16 cellular contexts compared by ENCODE assay signal in the genomic region with DNA sequence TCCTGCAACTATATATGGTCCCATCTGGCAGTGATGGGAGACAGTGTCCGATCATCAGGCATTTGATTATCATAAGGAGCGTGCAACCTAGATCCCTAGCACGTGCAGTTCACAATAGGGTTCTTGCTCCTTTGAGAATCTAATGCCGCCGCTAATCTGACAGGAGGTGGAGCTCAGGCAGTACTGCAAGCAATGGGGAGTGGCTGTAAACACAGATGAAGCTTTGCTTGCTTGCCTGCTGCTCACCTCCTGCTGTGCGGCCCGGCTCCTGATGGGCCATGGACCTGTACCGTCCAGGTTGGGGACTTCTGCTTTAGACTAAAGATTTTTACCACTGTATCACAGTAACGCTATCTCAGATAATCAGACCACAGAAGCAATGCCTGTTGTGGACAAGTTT.
"Had no signal": no experiment of that assay in that cellular context is flagged by ENCODE, and none has a peak within 500 bp of the region (broad histone marks: within the 10 kb centered on the region; RNA-seq: fewer than 3 reads in every experiment).

No MANE protein-coding gene starts in this region.

- H3K9me3 Mint-ChIP-seq: activated B cell treated with CpG ODN at 0.5 μM for 24 hours; activated CD4-positive, alpha-beta T cell treated with anti-CD3 and anti-CD28 coated beads, Interleukin-2, amount 10 ng/mL, durations not matched to agents 24 days and 14 days had no signal

- H3K36me3 ChIP-seq: upper lobe of left lung had no signal

- DNase-seq: activated B cell treated with CpG ODN at 0.5 μM for 24 hours; activated CD4-positive, alpha-beta T cell treated with anti-CD3 and anti-CD28 coated beads, Interleukin-2, amount 10 ng/mL, durations not matched to agents 24 days and 14 days; activated CD8-positive, alpha-beta memory T cell treated with anti-CD3 and anti-CD28 coated beads for 24 hours; activated naive CD4-positive, alpha-beta T cell treated with Interleukin-2 at 50 U/mL for 16 hours; cortex of kidney; effector CD8-positive, alpha-beta T cell; gastrocnemius medialis; kidney glomerular epithelial cell; mucosa of descending colon; natural killer cell; sigmoid colon; stimulated activated CD4-positive, alpha-beta T cell treated with anti-CD3 and anti-CD28 coated beads, Interleukin-4, amount 100 ng/mL, for 1 hour; stimulated activated CD8-positive, alpha-beta memory T cell treated with anti-CD3 and anti-CD28 coated beads, Interleukin-4, amount 100 ng/mL, for 48 hours; stimulated activated naive CD8-positive, alpha-beta T cell treated with anti-CD3 and anti-CD28 coated beads, Interleukin-15, Interleukin-2, amounts not matched to agents 100 U/mL and 50 U/mL, for 24 hours; T-helper 9 cell had no signal

- H3K4me1 Mint-ChIP-seq: activated B cell treated with CpG ODN at 0.5 μM for 24 hours; activated CD4-positive, alpha-beta T cell treated with anti-CD3 and anti-CD28 coated beads, Interleukin-2, amount 10 ng/mL, durations not matched to agents 24 days and 14 days; natural killer cell had no signal

- H3K27me3 Mint-ChIP-seq: activated B cell treated with CpG ODN at 0.5 μM for 24 hours; activated CD4-positive, alpha-beta T cell treated with anti-CD3 and anti-CD28 coated beads, Interleukin-2, amount 10 ng/mL, durations not matched to agents 24 days and 14 days had no signal

- ATAC-seq: gastrocnemius medialis; mucosa of descending colon; natural killer cell; stimulated activated naive CD8-positive, alpha-beta T cell treated with anti-CD3 and anti-CD28 coated beads, Interleukin-15, Interleukin-2, amounts not matched to agents 100 U/mL and 50 U/mL, for 24 hours had no signal

- H3K9me3 ChIP-seq: gastrocnemius medialis, mucosa of descending colon, sigmoid colon, upper lobe of left lung had no signal

- H3K4me3 ChIP-seq: gastrocnemius medialis, mucosa of descending colon, sigmoid colon, upper lobe of left lung had no signal

- H3K27ac ChIP-seq: sigmoid colon, upper lobe of left lung had no signal

- H3K27me3 ChIP-seq: gastrocnemius medialis, sigmoid colon, upper lobe of left lung had no signal

- H3K4me1 ChIP-seq: upper lobe of left lung had no signal

- H3K4me3 Mint-ChIP-seq: activated B cell treated with CpG ODN at 0.5 μM for 24 hours; activated CD4-positive, alpha-beta T cell treated with anti-CD3 and anti-CD28 coated beads, Interleukin-2, amount 10 ng/mL, durations not matched to agents 24 days and 14 days; natural killer cell had no signal

- H3K27ac Mint-ChIP-seq: activated B cell treated with CpG ODN at 0.5 μM for 24 hours; activated CD4-positive, alpha-beta T cell treated with anti-CD3 and anti-CD28 coated beads, Interleukin-2, amount 10 ng/mL, durations not matched to agents 24 days and 14 days; natural killer cell had no signal

- H3K36me3 Mint-ChIP-seq: natural killer cell had no signal
